11 cellular contexts compared by ENCODE assay signal in genomic region chr6:138485005-138485545, GRCh38. TPM values are rescaled to one million over a fixed set of nuclear protein-coding genes. Genes with fewer than 3 reads are reported as not detected.
DNase-seq lines count a peak whose midpoint lies in the region; ATAC-seq and TF ChIP-seq lines count a peak whose summit lies in the region.
"Had no signal": no experiment of that assay in that cellular context is flagged by ENCODE, and none has a peak within 500 bp of the region (broad histone marks: within the 10 kb centered on the region; RNA-seq: fewer than 3 reads in every experiment).

No MANE protein-coding gene starts in this region.

- H3K4me3 ChIP-seq in testis (no peak overlapping the region), left lung (no peak overlapping the region)

- H3K27ac ChIP-seq in testis: no peak overlapping the region
- H3K27ac ChIP-seq in left lung: no peak overlapping the region

- H3K36me3 Mint-ChIP-seq in MCF 10A (ENCODE audit: insufficient read depth, unreplicated experiment): peaks cover 14% of the 10 kb centered on the region
- H3K36me3 Mint-ChIP-seq: naive B cell had no signal

- TF ChIP-seq POLR2A in testis (IDR thresholded peaks at IDR 0.05): no peak

- intact Hi-C loops in MCF 10A (cut with micrococcal nuclease) (no loop called here), testis (cut with DNase I; ENCODE audit: low total_unique reads) (no loop called here), left lung (cut with DNase I) (no loop called here)

- no peak overlapping the region for H3K27ac Mint-ChIP-seq in MCF 10A (ENCODE audit: low read depth, unreplicated experiment)
- H3K27ac Mint-ChIP-seq: activated CD8-positive, alpha-beta T cell treated with anti-CD3 and anti-CD28 coated beads, Interleukin-2, amount 10 ng/mL, durations not matched to agents 7 days and 5 days; naive B cell had no signal

- H3K4me1 ChIP-seq in testis (no peaks in the 10 kb centered on the region), left lung (peaks cover 0 to 2% of the 10 kb centered on the region in 2 donors)

- H3K27me3 ChIP-seq in testis (no peaks in the 10 kb centered on the region), left lung (no peaks in the 10 kb centered on the region)

- no peak for TF ChIP-seq CTCF in MCF 10A (IDR thresholded peaks at IDR 0.05; ENCODE audit: unreplicated experiment)
- no peak for TF ChIP-seq CTCF in testis (IDR thresholded peaks at IDR 0.05)
- no peak for TF ChIP-seq CTCF in left lung (IDR thresholded peaks at IDR 0.05)

- BruUV-seq in MCF 10A (replicated peaks; lab: Mats Ljungman, UMichigan): no TSS peak

- CTCF ChIA-PET in MCF 10A (lab: Yijun Ruan, JAX): no interaction called here

- POLR2A ChIA-PET in MCF 10A (lab: Yijun Ruan, JAX): interaction anchor here (0.5 to 2.2 kb wide), 2 partner anchors 9 to 641 kb away, joined by 3 to 10 read pairs; no protein-coding TSS in a partner anchor

- peaks cover 39% of the 10 kb centered on the region for H3K4me1 Mint-ChIP-seq in MCF 10A (ENCODE audit: insufficient read depth, unreplicated experiment)
- H3K4me1 Mint-ChIP-seq: naive B cell had no signal

- peak; percentile 22 for DNase-seq in NCI-H1436 (lab: John Stamatoyannopoulos, UW)
- DNase-seq in MCF 10A (ENCODE audit: unreplicated experiment): no peak
- peak; percentile 33 for DNase-seq in iris pigment epithelial cell (ENCODE audit: low read depth)
- peak; percentile 20 for DNase-seq in testis
- DNase-seq in left lung: no peak
- no peak for DNase-seq in CD1c-positive myeloid dendritic cell (ENCODE audit: extremely low spot score)
- DNase-seq: activated CD8-positive, alpha-beta T cell treated with anti-CD3 and anti-CD28 coated beads, Interleukin-2, amount 10 ng/mL, durations not matched to agents 7 days and 5 days; effector CD8-positive, alpha-beta T cell; naive B cell had no signal

- peaks cover 14% of the 10 kb centered on the region for H3K9me3 Mint-ChIP-seq in MCF 10A (ENCODE audit: unreplicated experiment)
- H3K9me3 Mint-ChIP-seq: naive B cell had no signal

- H3K9me3 ChIP-seq in testis (no peaks in the 10 kb centered on the region), left lung (no peaks in the 10 kb centered on the region)

- no peaks in the 10 kb centered on the region for H3K36me3 ChIP-seq in testis (ENCODE audit: low read depth, missing control alignments)
- H3K36me3 ChIP-seq in left lung: no peaks in the 10 kb centered on the region

- ATAC-seq in HG03097 (IDR thresholded peaks at IDR 0.05; ENCODE audit: low FRiP score, unreplicated experiment): no peak
- no peak for ATAC-seq in left lung
- ATAC-seq: activated CD8-positive, alpha-beta T cell treated with anti-CD3 and anti-CD28 coated beads, Interleukin-2, amount 10 ng/mL, durations not matched to agents 7 days and 5 days; Panc1 had no signal

- H3K4me3 Mint-ChIP-seq in MCF 10A (ENCODE audit: unreplicated experiment): peak overlapping the region; percentile 13
- H3K4me3 Mint-ChIP-seq: activated CD8-positive, alpha-beta T cell treated with anti-CD3 and anti-CD28 coated beads, Interleukin-2, amount 10 ng/mL, durations not matched to agents 7 days and 5 days; naive B cell had no signal

- 29 to 51% methylated on average over 11 of the region's 11 CpGs for WGBS in testis, 2 donors

- no peaks in the 10 kb centered on the region for H3K27me3 Mint-ChIP-seq in MCF 10A (ENCODE audit: insufficient read depth, unreplicated experiment)

RNA-seq across cellular contexts. Expression of gene NHSL1, which starts 14.2 kb away (rescaled TPM):
- total RNA-seq in MCF 10A (2022) (23.9 and 32.1 TPM in 2 replicates), testis (1 to 10 TPM; 2.5 to 2.6 TPM), left lung (10 to 100 TPM; 37.8 to 75.6 TPM)
- 2.7 TPM for polyA plus RNA-seq in testis (ENCODE audit: insufficient read depth, low read depth, low replicate concordance)

Comparison
In these comparisons a context has a peak if more than half of its experiments do, and no peak if none do; other contexts are left out.
1. DNase-seq: peak in NCI-H1436 (single experiment), iris pigment epithelial cell (single experiment) and testis (single experiment); none in MCF 10A (single experiment), left lung (0 of 2) and CD1c-positive myeloid dendritic cell (single experiment).